In genomic region chr19:50432658-50433057, GRCh38 we compare ENCODE assay signal across 8 cellular contexts. TPM values are rescaled to one million over a fixed set of nuclear protein-coding genes. Genes with fewer than 3 reads are reported as not detected.
DNase-seq lines count a peak whose midpoint lies in the region; ATAC-seq lines count a peak whose summit lies in the region.

Gene MYBPC2, plus strand, starts transcription at chr19:50432892. Its CDS starts 62 bp downstream, at chr19:50432954.

- H3K36me3 ChIP-seq in MG63 (no peaks in the 10 kb centered on the region), duodenal mucosa (ENCODE audit: control insufficient read depth in 1 of 2, insufficient read depth in 2 of 2, low read length in 2 of 2) (no peaks in the 10 kb centered on the region), neuron (ENCODE audit: insufficient read depth, low read length) (no peaks in the 10 kb centered on the region)

- H2AFZ ChIP-seq in neuron (ENCODE audit: low read depth, low read length) = peak within 1 kb of the TSS; percentile 55

- peak within 1 kb of the TSS; percentile 42 for H3K4me3 ChIP-seq in MG63
- peak within 1 kb of the TSS; percentile 77 to 81 for H3K4me3 ChIP-seq in duodenal mucosa (ENCODE audit: low read depth in 1 of 2, low read length in 2 of 2)
- peak within 1 kb of the TSS; percentile 53 for H3K4me3 ChIP-seq in neuron (ENCODE audit: low read length)

- peak within 1 kb of the TSS; percentile 42 to 66 for H3K9ac ChIP-seq in duodenal mucosa (ENCODE audit: low read depth in 1 of 2, low read length in 2 of 2)

- no peak within 1 kb of the TSS for H3K27ac ChIP-seq in duodenal mucosa (ENCODE audit: low read depth, low read length)

- peaks cover 30% of the 10 kb centered on the region for H3K27me3 ChIP-seq in MG63
- peaks cover 7 to 11% of the 10 kb centered on the region in 2 donors for H3K27me3 ChIP-seq in duodenal mucosa (ENCODE audit: control insufficient read depth in 1 of 2, insufficient read depth in 2 of 2, low read length in 2 of 2)
- peaks cover 36% of the 10 kb centered on the region for H3K27me3 ChIP-seq in neuron (ENCODE audit: insufficient read depth, low read length)

- DNase-seq in COR-L47 (lab: John Stamatoyannopoulos, UW) (peak; percentile 15), MG63 (no peak), kidney glomerular epithelial cell (lab: John Stamatoyannopoulos, UW) (no peak)

- H3K9me3 ChIP-seq in MG63 (no peaks in the 10 kb centered on the region), duodenal mucosa (ENCODE audit: control insufficient read depth in 1 of 2, low read length in 2 of 2) (no peaks in the 10 kb centered on the region), neuron (ENCODE audit: low read length) (no peaks in the 10 kb centered on the region)

- H3K4me1 ChIP-seq in duodenal mucosa (ENCODE audit: control insufficient read depth in 1 of 2, insufficient read depth in 2 of 2, low read length in 2 of 2) (peaks cover 9 to 13% of the 10 kb centered on the region in 2 donors), neuron (ENCODE audit: insufficient read depth, low read length) (peaks cover 9% of the 10 kb centered on the region)

- no peak for ATAC-seq in HG03442 (IDR thresholded peaks at IDR 0.05; ENCODE audit: unreplicated experiment)
- no peak for ATAC-seq in HG02759 (IDR thresholded peaks at IDR 0.05; ENCODE audit: unreplicated experiment)
- no peak for ATAC-seq in GM21786 (IDR thresholded peaks at IDR 0.05; ENCODE audit: unreplicated experiment)

RNA-seq across cellular contexts. Expression of gene MYBPC2, which starts in this region (rescaled TPM):
- 0.03 TPM in 1 of 2 replicates, not detected in the other for total RNA-seq in MG63 (2014; rRNA removed; shearing (Covaris generic); ENCODE audit: low replicate concordance)
